1 cellular context compared by ENCODE assay signal in the genomic region with DNA sequence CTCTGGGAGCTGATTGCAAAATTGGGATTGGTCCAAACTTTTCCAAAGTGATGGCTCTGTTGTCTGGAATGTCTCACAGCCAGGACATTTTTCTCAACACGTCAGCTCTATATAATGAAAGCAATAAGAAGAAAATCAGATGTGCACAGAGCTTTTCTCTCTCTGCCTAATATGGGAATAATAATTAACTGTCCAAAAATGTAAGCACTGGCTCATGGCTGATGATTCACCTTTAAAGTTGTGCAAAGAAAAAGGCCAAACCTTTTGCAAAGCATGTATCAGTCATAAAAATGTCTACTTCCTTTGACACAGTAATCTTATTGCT.
TF ChIP-seq lines count a peak whose summit lies in the region.

No MANE protein-coding gene starts in this region.

TF ChIP-seq in A549, 52 proteins besides CTCF, POLR2A, EP300 and RAD21 (continued from another document):
- TF ChIP-seq, protein P1, sequence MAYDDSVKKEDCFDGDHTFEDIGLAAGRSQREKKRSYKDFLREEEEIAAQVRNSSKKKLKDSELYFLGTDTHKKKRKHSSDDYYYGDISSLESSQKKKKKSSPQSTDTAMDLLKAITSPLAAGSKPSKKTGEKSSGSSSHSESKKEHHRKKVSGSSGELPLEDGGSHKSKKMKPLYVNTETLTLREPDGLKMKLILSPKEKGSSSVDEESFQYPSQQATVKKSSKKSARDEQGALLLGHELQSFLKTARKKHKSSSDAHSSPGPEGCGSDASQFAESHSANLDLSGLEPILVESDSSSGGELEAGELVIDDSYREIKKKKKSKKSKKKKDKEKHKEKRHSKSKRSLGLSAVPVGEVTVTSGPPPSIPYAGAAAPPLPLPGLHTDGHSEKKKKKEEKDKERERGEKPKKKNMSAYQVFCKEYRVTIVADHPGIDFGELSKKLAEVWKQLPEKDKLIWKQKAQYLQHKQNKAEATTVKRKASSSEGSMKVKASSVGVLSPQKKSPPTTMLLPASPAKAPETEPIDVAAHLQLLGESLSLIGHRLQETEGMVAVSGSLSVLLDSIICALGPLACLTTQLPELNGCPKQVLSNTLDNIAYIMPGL (CRISPR knock-in tag; IDR thresholded peaks at IDR 0.05; ENCODE audit: borderline replicate concordance), result no peak
- TF ChIP-seq RNF2 (IDR thresholded peaks at IDR 0.05; ENCODE audit: borderline replicate concordance, low read depth) (no peak), MAFK (IDR thresholded peaks at IDR 0.05; ENCODE audit: partially characterized antibody) (peak; percentile 54), ZSCAN20 (CRISPR knock-in tag; IDR thresholded peaks at IDR 0.05) (no peak), CBX8 (IDR thresholded peaks at IDR 0.05) (no peak), CHD2 (IDR thresholded peaks at IDR 0.05; ENCODE audit: low read length, partially characterized antibody) (no peak), MAZ (IDR thresholded peaks at IDR 0.05; ENCODE audit: borderline replicate concordance, low read depth, low read length) (no peak), RARB (CRISPR knock-in tag; IDR thresholded peaks at IDR 0.05) (no peak), TP53 (CRISPR knock-in tag; IDR thresholded peaks at IDR 0.05) (no peak), SMC3 (IDR thresholded peaks at IDR 0.05) (peak; percentile 58), HOXB13 (CRISPR knock-in tag; IDR thresholded peaks at IDR 0.05; ENCODE audit: low read depth) (no peak), EHF (CRISPR knock-in tag; IDR thresholded peaks at IDR 0.05) (no peak), POLR2AphosphoS2 (conservative IDR thresholded peaks at IDR 0.05; ENCODE audit: low read length) (no peak), GATA3 (IDR thresholded peaks at IDR 0.05; ENCODE audit: borderline replicate concordance) (peak; percentile 94), NR3C1 (IDR thresholded peaks at IDR 0.05) (no peak), KDM1A (IDR thresholded peaks at IDR 0.05; ENCODE audit: low read depth) (no peak), BHLHE40 (IDR thresholded peaks at IDR 0.05; ENCODE audit: low read depth, low read length) (0 out of 2 replicates have a peak, but pooled peaks have one; percentile 20), HDAC2 (IDR thresholded peaks at IDR 0.05) (no peak), FOSL2 (IDR thresholded peaks at IDR 0.05) (peak; percentile 97), FOSL2 (CRISPR knock-in tag; IDR thresholded peaks at IDR 0.05) (peak; percentile 98), TFCP2L1 (CRISPR knock-in tag; IDR thresholded peaks at IDR 0.05) (no peak), FOXS1 (CRISPR knock-in tag; IDR thresholded peaks at IDR 0.05) (no peak; the same call in 1 of the 2 replicates)
- TF ChIP-seq, protein P2, sequence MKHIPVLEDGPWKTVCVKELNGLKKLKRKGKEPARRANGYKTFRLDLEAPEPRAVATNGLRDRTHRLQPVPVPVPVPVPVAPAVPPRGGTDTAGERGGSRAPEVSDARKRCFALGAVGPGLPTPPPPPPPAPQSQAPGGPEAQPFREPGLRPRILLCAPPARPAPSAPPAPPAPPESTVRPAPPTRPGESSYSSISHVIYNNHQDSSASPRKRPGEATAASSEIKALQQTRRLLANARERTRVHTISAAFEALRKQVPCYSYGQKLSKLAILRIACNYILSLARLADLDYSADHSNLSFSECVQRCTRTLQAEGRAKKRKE (CRISPR knock-in tag; IDR thresholded peaks at IDR 0.05; ENCODE audit: low read depth), result no peak
- TF ChIP-seq, protein P3, sequence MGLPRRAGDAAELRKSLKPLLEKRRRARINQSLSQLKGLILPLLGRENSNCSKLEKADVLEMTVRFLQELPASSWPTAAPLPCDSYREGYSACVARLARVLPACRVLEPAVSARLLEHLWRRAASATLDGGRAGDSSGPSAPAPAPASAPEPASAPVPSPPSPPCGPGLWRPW (IDR thresholded peaks at IDR 0.05), result peak; percentile 89
- TF ChIP-seq, protein P4, sequence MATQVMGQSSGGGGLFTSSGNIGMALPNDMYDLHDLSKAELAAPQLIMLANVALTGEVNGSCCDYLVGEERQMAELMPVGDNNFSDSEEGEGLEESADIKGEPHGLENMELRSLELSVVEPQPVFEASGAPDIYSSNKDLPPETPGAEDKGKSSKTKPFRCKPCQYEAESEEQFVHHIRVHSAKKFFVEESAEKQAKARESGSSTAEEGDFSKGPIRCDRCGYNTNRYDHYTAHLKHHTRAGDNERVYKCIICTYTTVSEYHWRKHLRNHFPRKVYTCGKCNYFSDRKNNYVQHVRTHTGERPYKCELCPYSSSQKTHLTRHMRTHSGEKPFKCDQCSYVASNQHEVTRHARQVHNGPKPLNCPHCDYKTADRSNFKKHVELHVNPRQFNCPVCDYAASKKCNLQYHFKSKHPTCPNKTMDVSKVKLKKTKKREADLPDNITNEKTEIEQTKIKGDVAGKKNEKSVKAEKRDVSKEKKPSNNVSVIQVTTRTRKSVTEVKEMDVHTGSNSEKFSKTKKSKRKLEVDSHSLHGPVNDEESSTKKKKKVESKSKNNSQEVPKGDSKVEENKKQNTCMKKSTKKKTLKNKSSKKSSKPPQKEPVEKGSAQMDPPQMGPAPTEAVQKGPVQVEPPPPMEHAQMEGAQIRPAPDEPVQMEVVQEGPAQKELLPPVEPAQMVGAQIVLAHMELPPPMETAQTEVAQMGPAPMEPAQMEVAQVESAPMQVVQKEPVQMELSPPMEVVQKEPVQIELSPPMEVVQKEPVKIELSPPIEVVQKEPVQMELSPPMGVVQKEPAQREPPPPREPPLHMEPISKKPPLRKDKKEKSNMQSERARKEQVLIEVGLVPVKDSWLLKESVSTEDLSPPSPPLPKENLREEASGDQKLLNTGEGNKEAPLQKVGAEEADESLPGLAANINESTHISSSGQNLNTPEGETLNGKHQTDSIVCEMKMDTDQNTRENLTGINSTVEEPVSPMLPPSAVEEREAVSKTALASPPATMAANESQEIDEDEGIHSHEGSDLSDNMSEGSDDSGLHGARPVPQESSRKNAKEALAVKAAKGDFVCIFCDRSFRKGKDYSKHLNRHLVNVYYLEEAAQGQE (IDR thresholded peaks at IDR 0.05), result no peak
- TF ChIP-seq, protein P5, sequence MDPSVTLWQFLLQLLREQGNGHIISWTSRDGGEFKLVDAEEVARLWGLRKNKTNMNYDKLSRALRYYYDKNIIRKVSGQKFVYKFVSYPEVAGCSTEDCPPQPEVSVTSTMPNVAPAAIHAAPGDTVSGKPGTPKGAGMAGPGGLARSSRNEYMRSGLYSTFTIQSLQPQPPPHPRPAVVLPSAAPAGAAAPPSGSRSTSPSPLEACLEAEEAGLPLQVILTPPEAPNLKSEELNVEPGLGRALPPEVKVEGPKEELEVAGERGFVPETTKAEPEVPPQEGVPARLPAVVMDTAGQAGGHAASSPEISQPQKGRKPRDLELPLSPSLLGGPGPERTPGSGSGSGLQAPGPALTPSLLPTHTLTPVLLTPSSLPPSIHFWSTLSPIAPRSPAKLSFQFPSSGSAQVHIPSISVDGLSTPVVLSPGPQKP (IDR thresholded peaks at IDR 0.05; ENCODE audit: low read depth, low read length), result no peak
- TF ChIP-seq, protein P6, sequence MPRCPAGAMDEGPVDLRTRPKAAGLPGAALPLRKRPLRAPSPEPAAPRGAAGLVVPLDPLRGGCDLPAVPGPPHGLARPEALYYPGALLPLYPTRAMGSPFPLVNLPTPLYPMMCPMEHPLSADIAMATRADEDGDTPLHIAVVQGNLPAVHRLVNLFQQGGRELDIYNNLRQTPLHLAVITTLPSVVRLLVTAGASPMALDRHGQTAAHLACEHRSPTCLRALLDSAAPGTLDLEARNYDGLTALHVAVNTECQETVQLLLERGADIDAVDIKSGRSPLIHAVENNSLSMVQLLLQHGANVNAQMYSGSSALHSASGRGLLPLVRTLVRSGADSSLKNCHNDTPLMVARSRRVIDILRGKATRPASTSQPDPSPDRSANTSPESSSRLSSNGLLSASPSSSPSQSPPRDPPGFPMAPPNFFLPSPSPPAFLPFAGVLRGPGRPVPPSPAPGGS (IDR thresholded peaks at IDR 0.05), result peak; percentile 93; the same call in 2 of the 3 replicates
